In the genomic region with DNA sequence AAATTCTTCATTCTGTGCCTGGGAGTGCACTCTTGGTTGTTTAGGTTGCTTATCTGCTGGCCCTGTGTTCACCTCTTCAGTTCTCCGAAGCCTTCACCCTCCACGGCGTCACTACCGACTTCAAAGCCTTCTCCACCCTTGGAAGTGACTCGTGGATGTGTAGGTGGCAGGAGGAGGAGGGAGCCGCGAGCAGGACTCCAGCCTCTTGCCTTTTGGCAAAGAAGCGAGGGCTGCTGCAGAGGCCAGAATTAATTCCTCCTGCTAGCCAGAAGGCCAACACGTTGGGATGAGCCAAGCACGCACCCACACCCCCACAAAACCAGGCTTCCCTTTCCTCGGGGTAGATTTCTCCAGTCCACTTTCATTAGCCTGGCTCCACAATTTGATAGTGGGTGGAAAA, we compare ENCODE assay signal across 22 cellular contexts.
DNase-seq lines count a peak whose midpoint lies in the region; ATAC-seq and TF ChIP-seq lines count a peak whose summit lies in the region.
"Had no signal": no experiment of that assay in that cellular context is flagged by ENCODE, and none has a peak within 500 bp of the region (broad histone marks: within the 10 kb centered on the region; RNA-seq: fewer than 3 reads in every experiment).

No MANE protein-coding gene starts in this region.

- intact Hi-C loops in posterior vena cava (cut with DNase I), result no loop called here

- no peaks in the 10 kb centered on the region for H3F3A ChIP-seq in GM23338 (replicated peaks; ENCODE audit: low read depth)

- no peak overlapping the region for H3K9ac ChIP-seq in fibroblast of lung (ENCODE audit: insufficient read depth, low read length)
- H3K9ac ChIP-seq: BLaER1 had no signal

- TF ChIP-seq CTCF in GM23338 (conservative IDR thresholded peaks at IDR 0.05; ENCODE audit: low read depth in 2 of 2) (no peak), fibroblast of lung (conservative IDR thresholded peaks at IDR 0.05 in 1 of 2, IDR thresholded peaks at IDR 0.05 in 1 of 2; ENCODE audit: low read depth in 1 of 2, low read length in 2 of 2) (no peak)

- no peaks in the 10 kb centered on the region for H3K9me2 ChIP-seq in GM23338 (ENCODE audit: insufficient read depth)

- H3K27ac Mint-ChIP-seq in GM23338, result no peak overlapping the region
- H3K27ac Mint-ChIP-seq: activated CD8-positive, alpha-beta T cell treated with anti-CD3 and anti-CD28 coated beads, Interleukin-2, amount 10 ng/mL, durations not matched to agents 7 days and 5 days had no signal

- peaks cover 9% of the 10 kb centered on the region for H3K4me1 Mint-ChIP-seq in GM23338

- H3K79me2 ChIP-seq in GM23338 (replicated peaks; ENCODE audit: insufficient read depth) (no peaks in the 10 kb centered on the region), fibroblast of lung (ENCODE audit: control insufficient read depth, insufficient read depth, low read length) (no peaks in the 10 kb centered on the region)

- H3K27me3 ChIP-seq in GM23338 (ENCODE audit: insufficient read depth), result no peaks in the 10 kb centered on the region
- H3K27me3 ChIP-seq in fibroblast of lung (ENCODE audit: control insufficient read depth, insufficient read depth, low read length), result no peaks in the 10 kb centered on the region
- H3K27me3 ChIP-seq: BLaER1, foreskin keratinocyte, neutrophil, tibial artery had no signal

- H3K36me3 ChIP-seq in GM23338 (ENCODE audit: insufficient read depth), result no peaks in the 10 kb centered on the region
- H3K36me3 ChIP-seq in fibroblast of lung (ENCODE audit: control insufficient read depth, insufficient read depth, low read length), result no peaks in the 10 kb centered on the region
- H3K36me3 ChIP-seq: BLaER1, neutrophil, tibial artery had no signal

- H3K4me3 Mint-ChIP-seq in GM23338, result no peak overlapping the region
- H3K4me3 Mint-ChIP-seq: activated CD8-positive, alpha-beta T cell treated with anti-CD3 and anti-CD28 coated beads, Interleukin-2, amount 10 ng/mL, durations not matched to agents 7 days and 5 days had no signal

- no peaks in the 10 kb centered on the region for H3K9me3 Mint-ChIP-seq in GM23338

- DNase-seq in Ammon's horn (ENCODE audit: low spot score) (peak; percentile 4), GM23338 (ENCODE audit: low spot score) (no peak), fibroblast of lung (ENCODE audit: low read depth in 2 of 2) (peak; percentile 11 to 94), posterior vena cava (ENCODE audit: low spot score) (peak; percentile 87), glomerular visceral epithelial cell (ENCODE audit: extremely low spot score) (no peak), DMS 273 treated with DMSO at 0.1 percent for 48 hours (lab: John Stamatoyannopoulos, UW) (no peak)
- no peak for DNase-seq in NK-92 treated with Interleukin-12 subunit alpha and Interleukin-12 subunit beta, amount 100 ng/mL, for 24 hours (lab: John Stamatoyannopoulos, UW)
- DNase-seq: activated CD8-positive, alpha-beta T cell treated with anti-CD3 and anti-CD28 coated beads, Interleukin-2, amount 10 ng/mL, durations not matched to agents 7 days and 5 days; amniotic stem cell; central memory CD4-positive, alpha-beta T cell; COR-L47; DMS79 treated with DMSO at 0.1 percent for 48 hours; foreskin keratinocyte; hypothalamus; NCI-H187; NCI-H2227 treated with DMSO at 0.1 percent for 48 hours; stimulated activated CD4-positive, alpha-beta T cell treated with anti-CD3 and anti-CD28 coated beads, Interleukin-2, amount 100 ng/mL, for 48 hours; stimulated activated naive CD4-positive, alpha-beta T cell; tibial artery had no signal

- H3K36me3 Mint-ChIP-seq in GM23338 (ENCODE audit: low read depth), result no peaks in the 10 kb centered on the region

- H3K4me2 ChIP-seq in GM23338 (no peak overlapping the region), fibroblast of lung (ENCODE audit: extremely low read depth, insufficient read depth, low read length) (peak overlapping the region; percentile 7)
- H3K4me2 ChIP-seq: BLaER1 had no signal

- H3K4me1 ChIP-seq in GM23338 (ENCODE audit: insufficient read depth) (peaks cover 5% of the 10 kb centered on the region), fibroblast of lung (ENCODE audit: control insufficient read depth, extremely low read depth, insufficient read depth, low read length) (peaks cover 5% of the 10 kb centered on the region)
- H3K4me1 ChIP-seq: BLaER1, foreskin keratinocyte had no signal

- H2AFZ ChIP-seq in GM23338, result peak overlapping the region; percentile 66; the same call in 1 of the 2 replicates
- no peak overlapping the region for H2AFZ ChIP-seq in fibroblast of lung (ENCODE audit: low read length)

- no peaks in the 10 kb centered on the region for H3K9me3 ChIP-seq in fibroblast of lung (ENCODE audit: control insufficient read depth, insufficient read depth, low read depth, low read length)
- H3K9me3 ChIP-seq: BLaER1, neutrophil, tibial artery had no signal

- no peak for ATAC-seq in GM23338
- ATAC-seq: activated CD8-positive, alpha-beta T cell treated with anti-CD3 and anti-CD28 coated beads, Interleukin-2, amount 10 ng/mL, durations not matched to agents 7 days and 5 days; foreskin keratinocyte; K562 had no signal

- H3K4me3 ChIP-seq in GM23338 (no peak overlapping the region), fibroblast of lung (replicated peaks in 1 of 4; ENCODE audit: control extremely low read depth in 1 of 4, insufficient read depth in 1 of 4, low read depth in 3 of 4, low read length in 4 of 4) (no peak overlapping the region)
- H3K4me3 ChIP-seq: BLaER1, K562, tibial artery had no signal

- no peaks in the 10 kb centered on the region for H4K20me1 ChIP-seq in GM23338 (replicated peaks; ENCODE audit: insufficient read depth)
- no peaks in the 10 kb centered on the region for H4K20me1 ChIP-seq in fibroblast of lung (ENCODE audit: control insufficient read depth, extremely low read depth, insufficient read depth, low read length)
- H4K20me1 ChIP-seq: BLaER1 had no signal

- H3K27ac ChIP-seq in GM23338 (ENCODE audit: low read depth) (no peak overlapping the region), fibroblast of lung (ENCODE audit: insufficient read depth, low read length) (no peak overlapping the region)
- H3K27ac ChIP-seq: BLaER1, foreskin keratinocyte, neutrophil had no signal

- no peaks in the 10 kb centered on the region for H3K27me3 Mint-ChIP-seq in GM23338 (ENCODE audit: insufficient read depth, low read depth, poor library complexity)

TF ChIP-seq in GM23338, 12 proteins besides CTCF, POLR2A, EP300 and RAD21:
- TF ChIP-seq EZH2phosphoT487 (IDR thresholded peaks at IDR 0.05; ENCODE audit: unreplicated experiment), result no peak
- TF ChIP-seq, protein P1, sequence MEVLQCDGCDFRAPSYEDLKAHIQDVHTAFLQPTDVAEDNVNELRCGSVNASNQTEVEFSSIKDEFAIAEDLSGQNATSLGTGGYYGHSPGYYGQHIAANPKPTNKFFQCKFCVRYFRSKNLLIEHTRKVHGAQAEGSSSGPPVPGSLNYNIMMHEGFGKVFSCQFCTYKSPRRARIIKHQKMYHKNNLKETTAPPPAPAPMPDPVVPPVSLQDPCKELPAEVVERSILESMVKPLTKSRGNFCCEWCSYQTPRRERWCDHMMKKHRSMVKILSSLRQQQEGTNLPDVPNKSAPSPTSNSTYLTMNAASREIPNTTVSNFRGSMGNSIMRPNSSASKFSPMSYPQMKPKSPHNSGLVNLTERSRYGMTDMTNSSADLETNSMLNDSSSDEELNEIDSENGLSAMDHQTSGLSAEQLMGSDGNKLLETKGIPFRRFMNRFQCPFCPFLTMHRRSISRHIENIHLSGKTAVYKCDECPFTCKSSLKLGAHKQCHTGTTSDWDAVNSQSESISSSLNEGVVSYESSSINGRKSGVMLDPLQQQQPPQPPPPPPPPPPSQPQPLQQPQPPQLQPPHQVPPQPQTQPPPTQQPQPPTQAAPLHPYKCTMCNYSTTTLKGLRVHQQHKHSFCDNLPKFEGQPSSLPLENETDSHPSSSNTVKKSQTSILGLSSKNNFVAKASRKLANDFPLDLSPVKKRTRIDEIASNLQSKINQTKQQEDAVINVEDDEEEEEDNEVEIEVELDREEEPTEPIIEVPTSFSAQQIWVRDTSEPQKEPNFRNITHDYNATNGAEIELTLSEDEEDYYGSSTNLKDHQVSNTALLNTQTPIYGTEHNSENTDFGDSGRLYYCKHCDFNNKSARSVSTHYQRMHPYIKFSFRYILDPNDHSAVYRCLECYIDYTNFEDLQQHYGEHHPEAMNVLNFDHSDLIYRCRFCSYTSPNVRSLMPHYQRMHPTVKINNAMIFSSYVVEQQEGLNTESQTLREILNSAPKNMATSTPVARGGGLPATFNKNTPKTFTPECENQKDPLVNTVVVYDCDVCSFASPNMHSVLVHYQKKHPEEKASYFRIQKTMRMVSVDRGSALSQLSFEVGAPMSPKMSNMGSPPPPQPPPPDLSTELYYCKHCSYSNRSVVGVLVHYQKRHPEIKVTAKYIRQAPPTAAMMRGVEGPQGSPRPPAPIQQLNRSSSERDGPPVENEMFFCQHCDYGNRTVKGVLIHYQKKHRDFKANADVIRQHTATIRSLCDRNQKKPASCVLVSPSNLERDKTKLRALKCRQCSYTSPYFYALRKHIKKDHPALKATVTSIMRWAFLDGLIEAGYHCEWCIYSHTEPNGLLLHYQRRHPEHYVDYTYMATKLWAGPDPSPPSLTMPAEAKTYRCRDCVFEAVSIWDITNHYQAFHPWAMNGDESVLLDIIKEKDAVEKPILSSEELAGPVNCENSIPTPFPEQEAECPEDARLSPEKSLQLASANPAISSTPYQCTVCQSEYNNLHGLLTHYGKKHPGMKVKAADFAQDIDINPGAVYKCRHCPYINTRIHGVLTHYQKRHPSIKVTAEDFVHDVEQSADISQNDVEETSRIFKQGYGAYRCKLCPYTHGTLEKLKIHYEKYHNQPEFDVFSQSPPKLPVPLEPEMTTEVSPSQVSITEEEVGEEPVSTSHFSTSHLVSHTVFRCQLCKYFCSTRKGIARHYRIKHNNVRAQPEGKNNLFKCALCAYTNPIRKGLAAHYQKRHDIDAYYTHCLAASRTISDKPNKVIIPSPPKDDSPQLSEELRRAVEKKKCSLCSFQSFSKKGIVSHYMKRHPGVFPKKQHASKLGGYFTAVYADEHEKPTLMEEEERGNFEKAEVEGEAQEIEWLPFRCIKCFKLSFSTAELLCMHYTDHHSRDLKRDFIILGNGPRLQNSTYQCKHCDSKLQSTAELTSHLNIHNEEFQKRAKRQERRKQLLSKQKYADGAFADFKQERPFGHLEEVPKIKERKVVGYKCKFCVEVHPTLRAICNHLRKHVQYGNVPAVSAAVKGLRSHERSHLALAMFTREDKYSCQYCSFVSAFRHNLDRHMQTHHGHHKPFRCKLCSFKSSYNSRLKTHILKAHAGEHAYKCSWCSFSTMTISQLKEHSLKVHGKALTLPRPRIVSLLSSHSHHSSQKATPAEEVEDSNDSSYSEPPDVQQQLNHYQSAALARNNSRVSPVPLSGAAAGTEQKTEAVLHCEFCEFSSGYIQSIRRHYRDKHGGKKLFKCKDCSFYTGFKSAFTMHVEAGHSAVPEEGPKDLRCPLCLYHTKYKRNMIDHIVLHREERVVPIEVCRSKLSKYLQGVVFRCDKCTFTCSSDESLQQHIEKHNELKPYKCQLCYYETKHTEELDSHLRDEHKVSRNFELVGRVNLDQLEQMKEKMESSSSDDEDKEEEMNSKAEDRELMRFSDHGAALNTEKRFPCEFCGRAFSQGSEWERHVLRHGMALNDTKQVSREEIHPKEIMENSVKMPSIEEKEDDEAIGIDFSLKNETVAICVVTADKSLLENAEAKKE (CRISPR knock-in tag; IDR thresholded peaks at IDR 0.05), result no peak

Comparison
In these comparisons a context has a peak if more than half of its experiments do, and no peak if none do; other contexts are left out.
1. DNase-seq: peak in Ammon's horn (single experiment), fibroblast of lung (2 of 2) and posterior vena cava (single experiment); none in GM23338 (single experiment), NK-92 treated with Interleukin-12 subunit alpha and Interleukin-12 subunit beta, amount 100 ng/mL, for 24 hours (single experiment), glomerular visceral epithelial cell (single experiment) and DMS 273 treated with DMSO at 0.1 percent for 48 hours (single experiment).